In genomic region chr2:219570924-219571310, GRCh38 we compare ENCODE assay signal across 10 cellular contexts. TPM values are rescaled to one million over a fixed set of nuclear protein-coding genes. Genes with fewer than 3 reads are reported as not detected.
DNase-seq lines count a peak whose midpoint lies in the region; ATAC-seq and TF ChIP-seq lines count a peak whose summit lies in the region.
"Had no signal": no experiment of that assay in that cellular context is flagged by ENCODE, and none has a peak within 500 bp of the region (broad histone marks: within the 10 kb centered on the region; RNA-seq: fewer than 3 reads in every experiment).

No MANE protein-coding gene starts in this region.

- peak; percentile 44 for ATAC-seq in left lobe of liver
- ATAC-seq in thoracic aorta (ENCODE audit: insufficient number of reproducible peaks, low FRiP score, low read depth) = no peak
- ATAC-seq in GM19023 (IDR thresholded peaks at IDR 0.05; ENCODE audit: unreplicated experiment) = no peak
- ATAC-seq in GM19455 (IDR thresholded peaks at IDR 0.05; ENCODE audit: unreplicated experiment) = no peak

- peak overlapping the region; percentile 78 to 93 for H3K27ac ChIP-seq in thoracic aorta

- DNase-seq in NCI-H146 (lab: John Stamatoyannopoulos, UW) = peak; percentile 9
- no peak for DNase-seq in NCI-H146 treated with DMSO at 0.1 percent for 48 hours (lab: John Stamatoyannopoulos, UW; ENCODE audit: unreplicated experiment)
- peak; percentile 31 to 40 for DNase-seq in cardiac fibroblast (ENCODE audit: low read depth in 2 of 2)
- DNase-seq in left lobe of liver (ENCODE audit: low spot score) = no peak
- no peak for DNase-seq in thoracic aorta (ENCODE audit: low spot score)
- DNase-seq in NCI-H2081 treated with DMSO at 0.1 percent for 48 hours (lab: John Stamatoyannopoulos, UW) = no peak
- DNase-seq: CD4-positive, CD25-positive, alpha-beta regulatory T cell had no signal

- H3K9me3 ChIP-seq in thoracic aorta = no peaks in the 10 kb centered on the region

- H3K4me3 ChIP-seq in cardiac fibroblast (replicated peaks in 1 of 2; ENCODE audit: low read depth in 2 of 2, low read length in 2 of 2) (peak overlapping the region; percentile 58 to 70), thoracic aorta (peak overlapping the region; percentile 89)

- H3K4me1 ChIP-seq in thoracic aorta (ENCODE audit: control insufficient read depth in 1 of 2, low read depth in 2 of 2) = peaks cover 7 to 18% of the 10 kb centered on the region in 2 donors

- no peaks in the 10 kb centered on the region for H3K27me3 ChIP-seq in thoracic aorta (replicated peaks; ENCODE audit: insufficient read depth)

- peaks cover 10% of the 10 kb centered on the region for H3K36me3 ChIP-seq in thoracic aorta

- TF ChIP-seq CTCF in cardiac fibroblast (IDR thresholded peaks at IDR 0.05; ENCODE audit: low read depth, low read length) (no peak), thoracic aorta (IDR thresholded peaks at IDR 0.05) (no peak)

RNA-seq across cellular contexts. Expression of gene OBSL1, which starts 0.4 kb away (rescaled TPM):
- total RNA-seq in left lobe of liver = 43.6 TPM
- total RNA-seq in thoracic aorta = 100 to 1,000 TPM in 1 of 2 donors, 10 to 100 TPM in 1; 88.7 to 151 TPM

RNA-seq across cellular contexts. Expression of gene INHA, which starts 1.2 kb away (rescaled TPM):
- total RNA-seq in left lobe of liver (0.20 TPM), thoracic aorta (1 to 10 TPM; 1.2 to 1.6 TPM)
- total RNA-seq: CD4-positive, CD25-positive, alpha-beta regulatory T cell; dermis microvascular lymphatic vessel endothelial cell had no signal

RNA-seq across cellular contexts. Expression of gene STK11IP, which starts 26.7 kb away (rescaled TPM):
- total RNA-seq in left lobe of liver (7.7 TPM), thoracic aorta (10 to 100 TPM; 20.0 to 25.3 TPM)

RNA-seq across cellular contexts. Expression of gene TMEM198, which starts 27.1 kb away (rescaled TPM):
- 2.1 TPM for total RNA-seq in left lobe of liver
- total RNA-seq in thoracic aorta = 1 to 10 TPM; 1.4 to 3.9 TPM
- total RNA-seq: dermis microvascular lymphatic vessel endothelial cell had no signal

RNA-seq across cellular contexts. Expression of gene CHPF, which starts 27.3 kb away (rescaled TPM):
- total RNA-seq in left lobe of liver = 55.1 TPM
- 100 to 1,000 TPM; 184 to 269 TPM for total RNA-seq in thoracic aorta

Comparison
In these comparisons a context has a peak if more than half of its experiments do, and no peak if none do; other contexts are left out.
1. DNase-seq: peak in NCI-H146 (single experiment) and cardiac fibroblast (2 of 2); none in NCI-H146 treated with DMSO at 0.1 percent for 48 hours (single experiment), left lobe of liver (single experiment), thoracic aorta (single experiment) and NCI-H2081 treated with DMSO at 0.1 percent for 48 hours (single experiment).